ENCODE assay signal across 20 cellular contexts in genomic region chr5:11897831-11898230, GRCh38. TPM values are rescaled to one million over a fixed set of nuclear protein-coding genes. Genes with fewer than 3 reads are reported as not detected.
"Had no signal": no experiment of that assay in that cellular context is flagged by ENCODE, and none has a peak within 500 bp of the region (broad histone marks: within the 10 kb centered on the region; RNA-seq: fewer than 3 reads in every experiment).

No MANE protein-coding gene starts in this region.

- H3K27me3 ChIP-seq: right lobe of liver had no signal

- H3K4me3 ChIP-seq: coronary artery, esophagus muscularis mucosa, right lobe of liver, tibial artery had no signal

- H3K4me1 Mint-ChIP-seq: activated T-helper 17 cell treated with anti-CD3 and anti-CD28 coated beads, Interleukin-2, amount 50 U/mL, for 72 hours; stimulated activated effector memory CD8-positive, alpha-beta T cell treated with anti-CD3 and anti-CD28 coated beads, Interleukin-12 subunit alpha, Interleukin-12 subunit beta, amount 100 ng/mL, for 72 hours had no signal

- H3K27ac ChIP-seq: coronary artery, esophagus muscularis mucosa, parathyroid adenoma, right lobe of liver, tibial artery, WERI-Rb-1 had no signal

- H3K9me3 Mint-ChIP-seq: stimulated activated naive CD8-positive, alpha-beta T cell treated with anti-CD3 and anti-CD28 coated beads, Interleukin-15, amount 100 ng/mL, for 72 hours had no signal

- DNase-seq: activated T-cell treated with anti-CD3 and anti-CD28 coated beads, Interleukin-2, amount 50 U/mL, for 1 hour; aorta; central memory CD4-positive, alpha-beta T cell; hippocampal formation; mesenchymal stem cell; nucleus accumbens; right lobe of liver; small intestine; stimulated activated CD4-positive, alpha-beta T cell treated with anti-CD3 and anti-CD28 coated beads, Interleukin-2, amount 100 ng/mL, for 24 hours; stimulated activated naive CD8-positive, alpha-beta T cell treated with anti-CD3 and anti-CD28 coated beads, Interleukin-15, amount 100 ng/mL, for 72 hours; tibial artery; WERI-Rb-1 had no signal

- H3K27ac Mint-ChIP-seq: activated naive CD4-positive, alpha-beta T cell treated with anti-CD3 and anti-CD28 coated beads, Interleukin-2, amount 50 U/mL, for 72 hours; activated T-helper 17 cell treated with anti-CD3 and anti-CD28 coated beads, Interleukin-2, amount 50 U/mL, for 72 hours; nephron; stimulated activated effector memory CD8-positive, alpha-beta T cell treated with anti-CD3 and anti-CD28 coated beads, Interleukin-12 subunit alpha, Interleukin-12 subunit beta, amount 100 ng/mL, for 72 hours; stimulated activated naive CD8-positive, alpha-beta T cell treated with anti-CD3 and anti-CD28 coated beads, Interleukin-15, amount 100 ng/mL, for 72 hours had no signal

- H3K9me3 ChIP-seq: right lobe of liver had no signal

- H3K4me1 ChIP-seq: esophagus muscularis mucosa, parathyroid adenoma, right lobe of liver, tibial artery had no signal

- H3K36me3 ChIP-seq: esophagus muscularis mucosa, right lobe of liver, tibial artery, WERI-Rb-1 had no signal

- ATAC-seq: activated naive CD4-positive, alpha-beta T cell treated with anti-CD3 and anti-CD28 coated beads, Interleukin-2, amount 50 U/mL, for 72 hours; activated T-helper 17 cell treated with anti-CD3 and anti-CD28 coated beads, Interleukin-2, amount 50 U/mL, for 72 hours; right lobe of liver; stimulated activated effector memory CD8-positive, alpha-beta T cell treated with anti-CD3 and anti-CD28 coated beads, Interleukin-12 subunit alpha, Interleukin-12 subunit beta, amount 100 ng/mL, for 72 hours; stimulated activated naive CD8-positive, alpha-beta T cell treated with anti-CD3 and anti-CD28 coated beads, Interleukin-15, amount 100 ng/mL, for 72 hours had no signal

- H3K36me3 Mint-ChIP-seq: stimulated activated effector memory CD8-positive, alpha-beta T cell treated with anti-CD3 and anti-CD28 coated beads, Interleukin-12 subunit alpha, Interleukin-12 subunit beta, amount 100 ng/mL, for 72 hours had no signal

- H3K4me3 Mint-ChIP-seq: activated T-helper 17 cell treated with anti-CD3 and anti-CD28 coated beads, Interleukin-2, amount 50 U/mL, for 72 hours; nephron; stimulated activated effector memory CD8-positive, alpha-beta T cell treated with anti-CD3 and anti-CD28 coated beads, Interleukin-12 subunit alpha, Interleukin-12 subunit beta, amount 100 ng/mL, for 72 hours; stimulated activated naive CD8-positive, alpha-beta T cell treated with anti-CD3 and anti-CD28 coated beads, Interleukin-15, amount 100 ng/mL, for 72 hours had no signal

RNA-seq across cellular contexts. Expression of gene CTNND2, which starts 6.4 kb away (rescaled TPM):
- total RNA-seq: activated naive CD4-positive, alpha-beta T cell treated with anti-CD3 and anti-CD28 coated beads, Interleukin-2, amount 50 U/mL, for 72 hours; mononuclear cell had no signal
